In the genomic region with DNA sequence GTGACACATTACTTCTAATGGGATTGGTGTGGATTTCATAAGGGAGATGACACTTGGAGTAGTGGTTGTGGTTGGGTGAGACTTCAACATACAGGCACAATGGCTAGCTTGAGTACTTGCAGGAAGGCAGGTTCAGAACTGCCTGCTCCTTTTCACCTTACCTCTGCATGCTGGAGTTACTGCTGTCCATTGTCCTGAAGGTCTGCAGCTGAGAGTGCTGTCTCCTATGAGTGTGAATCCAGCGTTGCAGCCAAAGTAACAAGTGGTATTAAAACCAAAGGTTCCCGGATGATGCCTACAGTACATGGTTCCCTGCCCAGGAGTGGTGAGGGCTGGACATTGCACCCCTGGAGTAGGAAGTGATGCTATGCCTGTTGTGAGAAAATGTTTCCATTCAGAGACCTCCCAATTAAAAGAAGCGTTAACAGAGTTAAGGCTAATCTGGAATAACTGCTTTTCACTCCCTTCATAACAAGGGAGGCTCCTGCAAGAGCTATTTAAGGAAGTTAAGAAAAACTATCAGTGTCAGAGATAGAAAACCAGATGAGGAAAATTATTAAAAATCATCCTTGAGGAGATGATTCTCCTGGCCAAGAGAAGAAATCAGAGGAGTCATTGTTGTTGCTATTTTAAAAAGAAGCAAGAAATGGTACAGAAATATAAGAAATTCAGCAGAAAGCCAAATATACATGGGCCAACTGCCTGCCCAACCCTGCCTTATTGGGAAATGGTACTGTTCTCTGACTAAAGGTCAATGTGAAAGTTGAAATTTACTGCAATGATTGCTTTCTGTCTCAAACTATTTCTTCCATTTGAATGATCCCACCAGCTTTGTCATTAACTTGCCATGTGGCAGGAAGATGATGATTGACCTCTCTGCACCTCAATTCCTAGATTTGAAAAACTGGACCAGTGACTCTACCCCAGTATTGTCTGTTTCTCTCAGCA, we compare ENCODE assay signal across 9 cellular contexts. TPM values are rescaled to one million over a fixed set of nuclear protein-coding genes. Genes with fewer than 3 reads are reported as not detected.
DNase-seq lines count a peak whose midpoint lies in the region; ATAC-seq, FAIRE-seq and TF ChIP-seq lines count a peak whose summit lies in the region.
"Had no signal": no experiment of that assay in that cellular context is flagged by ENCODE, and none has a peak within 500 bp of the region (broad histone marks: within the 10 kb centered on the region; RNA-seq: fewer than 3 reads in every experiment).

No MANE protein-coding gene starts in this region.

- H3K27me3 ChIP-seq in right lobe of liver: no peaks in the 10 kb centered on the region

- peak; percentile 83 to 87 (median 83) for ATAC-seq in right lobe of liver
- no peak for ATAC-seq in GM18505 (IDR thresholded peaks at IDR 0.05; ENCODE audit: unreplicated experiment)

- no peaks in the 10 kb centered on the region for H3K9me3 ChIP-seq in right lobe of liver
- H3K9me3 ChIP-seq: neutrophil had no signal

- TF ChIP-seq CTCF in astrocyte of the cerebellum (IDR thresholded peaks at IDR 0.05; ENCODE audit: low read depth, low read length, missing control alignments) (no peak), right lobe of liver (IDR thresholded peaks at IDR 0.05) (no peak)

- in situ Hi-C loops in astrocyte of the cerebellum (cut with HindIII; ENCODE audit: low sequenced_read_pairs): no loop called here

- peaks cover 0 to 4% (median 0%) of the 10 kb centered on the region in 4 donors for H3K4me1 ChIP-seq in right lobe of liver

- intact Hi-C loops in right lobe of liver (cut with DNase I): no loop called here

- no peak overlapping the region for H3K27ac ChIP-seq in right lobe of liver
- H3K27ac ChIP-seq: neutrophil had no signal

- no peak for TF ChIP-seq EP300 in Ishikawa (IDR thresholded peaks at IDR 0.05; ENCODE audit: borderline replicate concordance)

- H3K4me3 ChIP-seq in astrocyte of the cerebellum (ENCODE audit: low read depth, low read length) (no peak overlapping the region), right lobe of liver (no peak overlapping the region)

- no peak for TF ChIP-seq RAD21 in Ishikawa (IDR thresholded peaks at IDR 0.05; ENCODE audit: low read depth)

- peak; percentile 60 for FAIRE-seq in GM12892 (lab: Jason Lieb, UNC)

- no peak for DNase-seq in GM12892 (ENCODE audit: insufficient read length)
- DNase-seq in astrocyte of the cerebellum (ENCODE audit: low read depth): peak; percentile 22
- DNase-seq in right lobe of liver: no peak
- DNase-seq in SK-N-DZ (ENCODE audit: low spot score): no peak
- no peak for DNase-seq in germinal center (ENCODE audit: low spot score)
- DNase-seq: effector CD4-positive, alpha-beta T cell had no signal

- 0% methylated on average over 1 of the region's 3 CpGs for WGBS in right lobe of liver (ENCODE audit: insufficient coverage, low coverage, low lambda C conversion rate, missing lambda C conversion rate)

- no peak for TF ChIP-seq POLR2A in GM12892 (IDR thresholded peaks at IDR 0.05; ENCODE audit: low read depth, low read length)
- no peak for TF ChIP-seq POLR2A in right lobe of liver (IDR thresholded peaks at IDR 0.05)
- TF ChIP-seq POLR2A in GM18505 (IDR thresholded peaks at IDR 0.05; ENCODE audit: borderline replicate concordance, extremely low read depth, insufficient read depth, insufficient read length): no peak

- H3K36me3 ChIP-seq in right lobe of liver: no peaks in the 10 kb centered on the region
- H3K36me3 ChIP-seq: neutrophil had no signal

TF ChIP-seq in Ishikawa, 13 proteins besides CTCF, POLR2A, EP300 and RAD21:
- TF ChIP-seq TEAD4 (IDR thresholded peaks at IDR 0.05): no peak
- TF ChIP-seq, protein P1, sequence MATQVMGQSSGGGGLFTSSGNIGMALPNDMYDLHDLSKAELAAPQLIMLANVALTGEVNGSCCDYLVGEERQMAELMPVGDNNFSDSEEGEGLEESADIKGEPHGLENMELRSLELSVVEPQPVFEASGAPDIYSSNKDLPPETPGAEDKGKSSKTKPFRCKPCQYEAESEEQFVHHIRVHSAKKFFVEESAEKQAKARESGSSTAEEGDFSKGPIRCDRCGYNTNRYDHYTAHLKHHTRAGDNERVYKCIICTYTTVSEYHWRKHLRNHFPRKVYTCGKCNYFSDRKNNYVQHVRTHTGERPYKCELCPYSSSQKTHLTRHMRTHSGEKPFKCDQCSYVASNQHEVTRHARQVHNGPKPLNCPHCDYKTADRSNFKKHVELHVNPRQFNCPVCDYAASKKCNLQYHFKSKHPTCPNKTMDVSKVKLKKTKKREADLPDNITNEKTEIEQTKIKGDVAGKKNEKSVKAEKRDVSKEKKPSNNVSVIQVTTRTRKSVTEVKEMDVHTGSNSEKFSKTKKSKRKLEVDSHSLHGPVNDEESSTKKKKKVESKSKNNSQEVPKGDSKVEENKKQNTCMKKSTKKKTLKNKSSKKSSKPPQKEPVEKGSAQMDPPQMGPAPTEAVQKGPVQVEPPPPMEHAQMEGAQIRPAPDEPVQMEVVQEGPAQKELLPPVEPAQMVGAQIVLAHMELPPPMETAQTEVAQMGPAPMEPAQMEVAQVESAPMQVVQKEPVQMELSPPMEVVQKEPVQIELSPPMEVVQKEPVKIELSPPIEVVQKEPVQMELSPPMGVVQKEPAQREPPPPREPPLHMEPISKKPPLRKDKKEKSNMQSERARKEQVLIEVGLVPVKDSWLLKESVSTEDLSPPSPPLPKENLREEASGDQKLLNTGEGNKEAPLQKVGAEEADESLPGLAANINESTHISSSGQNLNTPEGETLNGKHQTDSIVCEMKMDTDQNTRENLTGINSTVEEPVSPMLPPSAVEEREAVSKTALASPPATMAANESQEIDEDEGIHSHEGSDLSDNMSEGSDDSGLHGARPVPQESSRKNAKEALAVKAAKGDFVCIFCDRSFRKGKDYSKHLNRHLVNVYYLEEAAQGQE (IDR thresholded peaks at IDR 0.05; ENCODE audit: low read depth): peak; percentile 90

RNA-seq across cellular contexts. Expression of a gene that starts 9.8 kb away (rescaled TPM):
- 0.21 TPM for polyA plus RNA-seq in GM12892 (2012; ENCODE audit: missing spikeins)
- 100 to 1,000 TPM; 110 to 279 (median 175) TPM for total RNA-seq in right lobe of liver
- polyA plus RNA-seq in SK-N-DZ (2014; cell fraction: cytosol; rRNA removed): not detected in 2 replicates
- polyA plus RNA-seq in SK-N-DZ (2014; cell fraction: nucleus; rRNA removed): not detected in 2 replicates

RNA-seq across cellular contexts. Expression of a gene that starts 33.9 kb away (rescaled TPM):
- polyA plus RNA-seq in GM12892 (2012; ENCODE audit: missing spikeins): not detected
- total RNA-seq in right lobe of liver: 1 to 10 TPM in 5 of 6 experiments, under 1 TPM in 1; 0.70 to 2.9 (median 2.5) TPM
- not detected in 2 replicates for polyA plus RNA-seq in SK-N-DZ (2014; cell fraction: cytosol; rRNA removed)
- polyA plus RNA-seq in SK-N-DZ (2014; cell fraction: nucleus; rRNA removed): not detected in 2 replicates
